8 cellular contexts compared by ENCODE assay signal in genomic region chr4:48290146-48290772, GRCh38. TPM values are rescaled to one million over a fixed set of nuclear protein-coding genes. Genes with fewer than 3 reads are reported as not detected.
DNase-seq lines count a peak whose midpoint lies in the region; ATAC-seq and TF ChIP-seq lines count a peak whose summit lies in the region.

No MANE protein-coding gene starts in this region.

- no peak overlapping the region for H3K4me3 Mint-ChIP-seq in activated B cell treated with CpG ODN at 0.5 μM for 24 hours
- H3K4me3 Mint-ChIP-seq in activated CD8-positive, alpha-beta memory T cell treated with anti-CD3 and anti-CD28 coated beads, Interleukin-2, amount 10 ng/mL, durations not matched to agents 7 days and 5 days, result no peak overlapping the region

- DNase-seq in activated B cell treated with CpG ODN at 0.5 μM for 24 hours (no peak), lung microvascular endothelial cell (ENCODE audit: low read depth in 2 of 2) (peak; percentile 15 to 50), sigmoid colon (no peak)
- DNase-seq in activated CD8-positive, alpha-beta memory T cell treated with anti-CD3 and anti-CD28 coated beads, Interleukin-2, amount 10 ng/mL, durations not matched to agents 7 days and 5 days, result no peak
- no peak for DNase-seq in activated effector memory CD4-positive, alpha-beta T cell treated with Interleukin-2 at 50 U/mL for 16 hours

- H3K4me3 ChIP-seq in DOHH2 (ENCODE audit: low read length) (no peak overlapping the region), sigmoid colon (no peak overlapping the region)

- H3K9me2 ChIP-seq in DOHH2 (replicated peaks; ENCODE audit: control insufficient read depth, low read length), result no peaks in the 10 kb centered on the region

- H3K27ac Mint-ChIP-seq in activated B cell treated with CpG ODN at 0.5 μM for 24 hours, result no peak overlapping the region
- H3K27ac Mint-ChIP-seq in activated CD8-positive, alpha-beta memory T cell treated with anti-CD3 and anti-CD28 coated beads, Interleukin-2, amount 10 ng/mL, durations not matched to agents 7 days and 5 days, result no peak overlapping the region

- H3K4me2 ChIP-seq in DOHH2 (ENCODE audit: low read length), result no peak overlapping the region

- intact Hi-C loops in activated B cell treated with CpG ODN at 0.5 μM for 24 hours (cut with micrococcal nuclease) (loop anchor here (1.0 kb wide), 1 partner anchor 162 kb away; no protein-coding TSS in a partner anchor), sigmoid colon (cut with DNase I) (no loop called here)

- no peaks in the 10 kb centered on the region for H3K27me3 ChIP-seq in DOHH2 (ENCODE audit: control insufficient read depth, low read length)
- H3K27me3 ChIP-seq in sigmoid colon, result no peaks in the 10 kb centered on the region

- POLR2A ChIA-PET in activated B cell treated with CpG ODN at 0.5 μM for 24 hours (lab: Charles Lee), result interaction anchor here (0.6 to 0.8 kb wide), 3 partner anchors 12 to 358 kb away, joined by 3 to 4 read pairs (median 3); no protein-coding TSS in a partner anchor

- ATAC-seq in HG03175 (IDR thresholded peaks at IDR 0.05; ENCODE audit: unreplicated experiment) (peak; percentile 42), activated B cell treated with CpG ODN at 0.5 μM for 24 hours (ENCODE audit: low read depth) (peak; percentile 40), HG03469 (IDR thresholded peaks at IDR 0.05; ENCODE audit: unreplicated experiment) (no peak)
- ATAC-seq in activated CD8-positive, alpha-beta memory T cell treated with anti-CD3 and anti-CD28 coated beads, Interleukin-2, amount 10 ng/mL, durations not matched to agents 7 days and 5 days, result no peak

- CTCF ChIA-PET in activated B cell treated with CpG ODN at 0.5 μM for 24 hours (lab: Charles Lee), result interaction anchor here (0.5 to 1.6 kb wide), 6 partner anchors 14 to 252 kb away, joined by 3 to 17 read pairs (median 3); no protein-coding TSS in a partner anchor
- CTCF ChIA-PET in activated CD8-positive, alpha-beta memory T cell treated with anti-CD3 and anti-CD28 coated beads, Interleukin-2, amount 10 ng/mL, durations not matched to agents 7 days and 5 days (lab: Charles Lee), result interaction anchor here (0.9 kb wide), 1 partner anchor 260 kb away, joined by 3 read pairs; no protein-coding TSS in a partner anchor

- H3K9me3 ChIP-seq in DOHH2 (ENCODE audit: control insufficient read depth, insufficient read depth, low read length) (no peaks in the 10 kb centered on the region), sigmoid colon (no peaks in the 10 kb centered on the region)

- no peaks in the 10 kb centered on the region for H3K79me2 ChIP-seq in DOHH2 (ENCODE audit: control insufficient read depth, low read length)

- no peak overlapping the region for H3K27ac ChIP-seq in DOHH2 (ENCODE audit: low read depth, low read length)
- no peak overlapping the region for H3K27ac ChIP-seq in sigmoid colon

- no peak for TF ChIP-seq EP300 in sigmoid colon (IDR thresholded peaks at IDR 0.05)

- no peaks in the 10 kb centered on the region for H4K20me1 ChIP-seq in DOHH2 (ENCODE audit: control insufficient read depth, insufficient read depth, low read depth, low read length)

- H3K36me3 ChIP-seq in DOHH2 (ENCODE audit: control insufficient read depth, low read length), result no peaks in the 10 kb centered on the region
- no peaks in the 10 kb centered on the region for H3K36me3 ChIP-seq in sigmoid colon

- H3K4me1 Mint-ChIP-seq in activated B cell treated with CpG ODN at 0.5 μM for 24 hours, result no peaks in the 10 kb centered on the region
- no peaks in the 10 kb centered on the region for H3K4me1 Mint-ChIP-seq in activated CD8-positive, alpha-beta memory T cell treated with anti-CD3 and anti-CD28 coated beads, Interleukin-2, amount 10 ng/mL, durations not matched to agents 7 days and 5 days

- TF ChIP-seq CTCF in DOHH2 (IDR thresholded peaks at IDR 0.05; ENCODE audit: low read depth, low read length, poor library complexity, severe bottlenecking), result peak; percentile 85
- TF ChIP-seq CTCF in activated B cell treated with CpG ODN at 0.5 μM for 24 hours (IDR thresholded peaks at IDR 0.05), result no peak
- TF ChIP-seq CTCF in sigmoid colon (IDR thresholded peaks at IDR 0.05), result peak in 1 of 4 experiments; percentile 36

- H3K27me3 Mint-ChIP-seq in activated B cell treated with CpG ODN at 0.5 μM for 24 hours, result no peaks in the 10 kb centered on the region
- H3K27me3 Mint-ChIP-seq in activated CD8-positive, alpha-beta memory T cell treated with anti-CD3 and anti-CD28 coated beads, Interleukin-2, amount 10 ng/mL, durations not matched to agents 7 days and 5 days, result no peaks in the 10 kb centered on the region

- H3K4me1 ChIP-seq in DOHH2 (ENCODE audit: control insufficient read depth, low read length) (peaks cover 3% of the 10 kb centered on the region; the same call in 1 of the 2 replicates), sigmoid colon (no peaks in the 10 kb centered on the region)

- H3K36me3 Mint-ChIP-seq in activated B cell treated with CpG ODN at 0.5 μM for 24 hours (ENCODE audit: low read depth), result no peaks in the 10 kb centered on the region
- H3K36me3 Mint-ChIP-seq in activated CD8-positive, alpha-beta memory T cell treated with anti-CD3 and anti-CD28 coated beads, Interleukin-2, amount 10 ng/mL, durations not matched to agents 7 days and 5 days, result no peaks in the 10 kb centered on the region

- no peaks in the 10 kb centered on the region for H3K9me3 Mint-ChIP-seq in activated B cell treated with CpG ODN at 0.5 μM for 24 hours
- no peaks in the 10 kb centered on the region for H3K9me3 Mint-ChIP-seq in activated CD8-positive, alpha-beta memory T cell treated with anti-CD3 and anti-CD28 coated beads, Interleukin-2, amount 10 ng/mL, durations not matched to agents 7 days and 5 days (ENCODE audit: low read depth)

- no peak for TF ChIP-seq POLR2A in sigmoid colon (IDR thresholded peaks at IDR 0.05)

- H3F3A ChIP-seq in DOHH2 (ENCODE audit: control insufficient read depth, insufficient read depth), result no peaks in the 10 kb centered on the region

- 21 to 63% methylated on average over 5 of the region's 5 CpGs for WGBS in sigmoid colon, 2 donors

RNA-seq across cellular contexts. Expression of gene TEC, which starts 20.6 kb away (rescaled TPM):
- total RNA-seq in activated B cell treated with CpG ODN at 0.5 μM for 24 hours (8.7 and 8.8 TPM in 2 replicates), lung microvascular endothelial cell (0.22 and 1.8 TPM in 2 replicates), sigmoid colon (1 to 10 TPM; 1.1 to 5.3 (median 1.7) TPM)
- 1 to 10 TPM; 2.0 to 3.0 TPM for total RNA-seq in activated CD8-positive, alpha-beta memory T cell treated with anti-CD3 and anti-CD28 coated beads, Interleukin-2, amount 10 ng/mL, durations not matched to agents 7 days and 5 days
- 1 to 10 TPM; 1.2 to 2.5 (median 2.0) TPM for polyA plus RNA-seq in sigmoid colon

RNA-seq across cellular contexts. Expression of gene SLAIN2, which starts 51.1 kb away (rescaled TPM):
- total RNA-seq in activated B cell treated with CpG ODN at 0.5 μM for 24 hours (50.8 and 62.1 TPM in 2 replicates), lung microvascular endothelial cell (16.8 and 18.5 TPM in 2 replicates), sigmoid colon (100 to 1,000 TPM in 3 of 4 donors, 10 to 100 TPM in 1; 95.9 to 167 (median 112) TPM)
- total RNA-seq in activated CD8-positive, alpha-beta memory T cell treated with anti-CD3 and anti-CD28 coated beads, Interleukin-2, amount 10 ng/mL, durations not matched to agents 7 days and 5 days, result 10 to 100 TPM; 55.3 to 61.6 TPM
- 10 to 100 TPM; 25.6 to 48.0 (median 33.5) TPM for polyA plus RNA-seq in sigmoid colon

Comparison
In these comparisons a context has a peak if more than half of its experiments do, and no peak if none do; other contexts are left out.
1. ATAC-seq: peak in HG03175 (single experiment) and activated B cell treated with CpG ODN at 0.5 μM for 24 hours (single experiment); none in HG03469 (single experiment) and activated CD8-positive, alpha-beta memory T cell treated with anti-CD3 and anti-CD28 coated beads, Interleukin-2, amount 10 ng/mL, durations not matched to agents 7 days and 5 days (single experiment).
2. DNase-seq: peak in lung microvascular endothelial cell (2 of 2); none in activated B cell treated with CpG ODN at 0.5 μM for 24 hours (single experiment), activated CD8-positive, alpha-beta memory T cell treated with anti-CD3 and anti-CD28 coated beads, Interleukin-2, amount 10 ng/mL, durations not matched to agents 7 days and 5 days (single experiment), activated effector memory CD4-positive, alpha-beta T cell treated with Interleukin-2 at 50 U/mL for 16 hours (single experiment) and sigmoid colon (single experiment).